In the genomic region with DNA sequence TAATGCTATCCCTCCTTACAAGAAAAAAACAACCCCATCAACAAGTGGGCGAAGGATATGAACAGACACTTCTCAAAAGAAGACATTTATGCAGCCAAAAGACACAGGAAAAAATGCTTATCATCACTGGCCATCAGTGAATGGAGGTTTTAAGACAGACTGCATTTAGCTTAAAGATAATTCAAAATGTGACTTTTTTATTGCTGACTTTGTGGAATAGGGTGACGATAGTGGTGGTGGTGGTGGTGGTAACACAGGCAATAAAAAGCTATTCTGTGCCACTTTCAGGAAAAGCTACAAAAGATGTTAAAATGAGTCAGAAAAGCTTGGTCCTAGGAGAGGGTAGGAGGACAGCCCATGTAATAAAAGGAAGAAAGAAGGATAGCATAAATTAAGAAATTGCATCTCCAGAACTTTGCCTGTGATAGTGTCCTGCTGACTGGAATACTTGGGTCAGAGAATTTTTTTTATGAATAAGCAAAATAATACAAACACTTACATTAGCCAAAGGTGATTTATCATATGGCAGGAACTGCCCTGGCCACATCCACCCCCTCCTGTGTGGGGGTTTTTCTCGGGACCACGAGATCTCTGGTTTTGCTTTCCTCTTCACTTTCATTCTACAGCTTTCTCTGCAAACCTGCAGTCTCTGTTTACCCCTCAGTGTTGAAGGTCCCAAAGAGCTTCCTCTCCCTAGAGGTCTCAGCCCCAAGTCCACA, we compare ENCODE assay signal across 1 cellular context.
TF ChIP-seq lines count a peak whose summit lies in the region.

No MANE protein-coding gene starts in this region.

TF ChIP-seq in HEK293, 187 proteins besides CTCF, POLR2A, EP300 and RAD21 (continued from another document):
- TF ChIP-seq, protein P1, sequence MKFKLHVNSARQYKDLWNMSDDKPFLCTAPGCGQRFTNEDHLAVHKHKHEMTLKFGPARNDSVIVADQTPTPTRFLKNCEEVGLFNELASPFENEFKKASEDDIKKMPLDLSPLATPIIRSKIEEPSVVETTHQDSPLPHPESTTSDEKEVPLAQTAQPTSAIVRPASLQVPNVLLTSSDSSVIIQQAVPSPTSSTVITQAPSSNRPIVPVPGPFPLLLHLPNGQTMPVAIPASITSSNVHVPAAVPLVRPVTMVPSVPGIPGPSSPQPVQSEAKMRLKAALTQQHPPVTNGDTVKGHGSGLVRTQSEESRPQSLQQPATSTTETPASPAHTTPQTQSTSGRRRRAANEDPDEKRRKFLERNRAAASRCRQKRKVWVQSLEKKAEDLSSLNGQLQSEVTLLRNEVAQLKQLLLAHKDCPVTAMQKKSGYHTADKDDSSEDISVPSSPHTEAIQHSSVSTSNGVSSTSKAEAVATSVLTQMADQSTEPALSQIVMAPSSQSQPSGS (tag by site-specific recombination; IDR thresholded peaks at IDR 0.05; ENCODE audit: low read depth) = no peak
- TF ChIP-seq GLIS2 (tag by site-specific recombination; IDR thresholded peaks at IDR 0.05) = no peak
- TF ChIP-seq, protein P2, sequence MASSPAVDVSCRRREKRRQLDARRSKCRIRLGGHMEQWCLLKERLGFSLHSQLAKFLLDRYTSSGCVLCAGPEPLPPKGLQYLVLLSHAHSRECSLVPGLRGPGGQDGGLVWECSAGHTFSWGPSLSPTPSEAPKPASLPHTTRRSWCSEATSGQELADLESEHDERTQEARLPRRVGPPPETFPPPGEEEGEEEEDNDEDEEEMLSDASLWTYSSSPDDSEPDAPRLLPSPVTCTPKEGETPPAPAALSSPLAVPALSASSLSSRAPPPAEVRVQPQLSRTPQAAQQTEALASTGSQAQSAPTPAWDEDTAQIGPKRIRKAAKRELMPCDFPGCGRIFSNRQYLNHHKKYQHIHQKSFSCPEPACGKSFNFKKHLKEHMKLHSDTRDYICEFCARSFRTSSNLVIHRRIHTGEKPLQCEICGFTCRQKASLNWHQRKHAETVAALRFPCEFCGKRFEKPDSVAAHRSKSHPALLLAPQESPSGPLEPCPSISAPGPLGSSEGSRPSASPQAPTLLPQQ (tag by site-specific recombination; IDR thresholded peaks at IDR 0.05) = no peak
- TF ChIP-seq, protein P3, sequence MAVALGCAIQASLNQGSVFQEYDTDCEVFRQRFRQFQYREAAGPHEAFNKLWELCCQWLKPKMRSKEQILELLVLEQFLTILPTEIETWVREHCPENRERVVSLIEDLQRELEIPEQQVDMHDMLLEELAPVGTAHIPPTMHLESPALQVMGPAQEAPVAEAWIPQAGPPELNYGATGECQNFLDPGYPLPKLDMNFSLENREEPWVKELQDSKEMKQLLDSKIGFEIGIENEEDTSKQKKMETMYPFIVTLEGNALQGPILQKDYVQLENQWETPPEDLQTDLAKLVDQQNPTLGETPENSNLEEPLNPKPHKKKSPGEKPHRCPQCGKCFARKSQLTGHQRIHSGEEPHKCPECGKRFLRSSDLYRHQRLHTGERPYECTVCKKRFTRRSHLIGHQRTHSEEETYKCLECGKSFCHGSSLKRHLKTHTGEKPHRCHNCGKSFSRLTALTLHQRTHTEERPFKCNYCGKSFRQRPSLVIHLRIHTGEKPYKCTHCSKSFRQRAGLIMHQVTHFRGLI (tag by site-specific recombination; IDR thresholded peaks at IDR 0.05) = no peak
- TF ChIP-seq ZNF335 (tag by site-specific recombination; conservative IDR thresholded peaks at IDR 0.05) = no peak
- no peak for TF ChIP-seq PRDM1 (tag by site-specific recombination; IDR thresholded peaks at IDR 0.05)
- TF ChIP-seq ZNF223 (tag by site-specific recombination; IDR thresholded peaks at IDR 0.05) = no peak
- TF ChIP-seq SCRT2 (tag by site-specific recombination; IDR thresholded peaks at IDR 0.05) = peak; percentile 66
- no peak for TF ChIP-seq ZNF677 (tag by site-specific recombination; IDR thresholded peaks at IDR 0.05)
- no peak for TF ChIP-seq ZNF654 (tag by site-specific recombination; IDR thresholded peaks at IDR 0.05; ENCODE audit: low read depth)
